ENCODE assay signal across 15 cellular contexts in genomic region chr7:65441010-65441409, GRCh38.
A peak's percentile ranks its signal among the peaks of the same experiment; 100 is the strongest.
DNase-seq lines count a peak whose midpoint lies in the region; ATAC-seq and TF ChIP-seq lines count a peak whose summit lies in the region.
"Had no signal": no experiment of that assay in that cellular context is flagged by ENCODE, and none has a peak within 500 bp of the region (broad histone marks: within the 10 kb centered on the region; RNA-seq: fewer than 3 reads in every experiment).

No MANE protein-coding gene starts in this region.

- H2BK12ac ChIP-seq in mesenchymal stem cell (ENCODE audit: low read length in 2 of 2): no peak overlapping the region

- H3K9ac ChIP-seq in mesenchymal stem cell (ENCODE audit: low read length): peak overlapping the region; percentile 7

- DNase-seq in EH (ENCODE audit: low read depth): peak; percentile 86
- DNase-seq in NCI-H146 (lab: John Stamatoyannopoulos, UW): peak; percentile 51
- DNase-seq in cardiac fibroblast (ENCODE audit: low read depth in 2 of 2): peak; percentile 36 to 82
- DNase-seq in mesenchymal stem cell: peak; percentile 1
- DNase-seq in HUDEP-2 (lab: John Stamatoyannopoulos, UW; ENCODE audit: unreplicated experiment in 76 of 76): no peak
- no peak for DNase-seq in activated CD4-positive, alpha-beta T cell treated with anti-CD3 and anti-CD28 coated beads, Interleukin-2, amount 50 U/mL, for 1 hour
- DNase-seq: activated CD8-positive, alpha-beta T cell treated with anti-CD3 and anti-CD28 coated beads, Interleukin-2, amount 10 ng/mL, durations not matched to agents 7 days and 5 days; CD8-positive, alpha-beta memory T cell; cortex of kidney; left ventricle myocardium inferior; substantia nigra had no signal

- no peak overlapping the region for H3K4me2 ChIP-seq in mesenchymal stem cell (ENCODE audit: low read length, poor library complexity, severe bottlenecking)

- TF ChIP-seq CTCF in cardiac fibroblast (IDR thresholded peaks at IDR 0.05; ENCODE audit: low read depth, low read length): no peak

- no peak for ATAC-seq in HG03469 (IDR thresholded peaks at IDR 0.05; ENCODE audit: unreplicated experiment)
- no peak for ATAC-seq in HG03097 (IDR thresholded peaks at IDR 0.05; ENCODE audit: low FRiP score, unreplicated experiment)
- ATAC-seq: activated CD8-positive, alpha-beta T cell treated with anti-CD3 and anti-CD28 coated beads, Interleukin-2, amount 10 ng/mL, durations not matched to agents 7 days and 5 days; natural killer cell treated with Interleukin-12 subunit alpha and Interleukin-12 subunit beta and Interleukin-15 and Interleukin-18, amount 100 ng/mL, for 72 hours; Right ventricle myocardium inferior had no signal

- H3K36me3 ChIP-seq in mesenchymal stem cell (ENCODE audit: control insufficient read depth in 1 of 2, insufficient read depth in 2 of 2, low read depth in 1 of 2, low read length in 2 of 2): no peaks in the 10 kb centered on the region
- H3K36me3 ChIP-seq: left ventricle myocardium inferior had no signal

- H2BK120ac ChIP-seq in mesenchymal stem cell (ENCODE audit: low read depth, low read length): no peak overlapping the region

- H4K8ac ChIP-seq in mesenchymal stem cell (ENCODE audit: low read length): no peak overlapping the region

- no peak overlapping the region for H4K91ac ChIP-seq in mesenchymal stem cell (ENCODE audit: low read length)

- no peaks in the 10 kb centered on the region for H3K27me3 ChIP-seq in mesenchymal stem cell (ENCODE audit: control insufficient read depth in 1 of 2, insufficient read depth in 1 of 2, low read length in 2 of 2)

- H3K18ac ChIP-seq in mesenchymal stem cell (ENCODE audit: low read depth in 1 of 2, low read length in 2 of 2): no peak overlapping the region

- no peaks in the 10 kb centered on the region for H3K9me3 ChIP-seq in mesenchymal stem cell (ENCODE audit: control insufficient read depth, low read length)
- H3K9me3 ChIP-seq: left ventricle myocardium inferior had no signal

- no peak overlapping the region for H3K27ac ChIP-seq in mesenchymal stem cell (ENCODE audit: low read length, poor library complexity, severe bottlenecking)
- H3K27ac ChIP-seq: left ventricle myocardium inferior had no signal

- no peak overlapping the region for H3K4ac ChIP-seq in mesenchymal stem cell (ENCODE audit: low read depth in 1 of 2, low read length in 2 of 2)

- no peak overlapping the region for H3K4me3 ChIP-seq in cardiac fibroblast (replicated peaks in 1 of 2; ENCODE audit: low read depth in 2 of 2, low read length in 2 of 2)
- H3K4me3 ChIP-seq in mesenchymal stem cell (ENCODE audit: insufficient read depth in 1 of 2, low read depth in 1 of 2, low read length in 2 of 2): no peak overlapping the region
- H3K4me3 ChIP-seq: left ventricle myocardium inferior had no signal

- no peak overlapping the region for H3K14ac ChIP-seq in mesenchymal stem cell (ENCODE audit: low read length in 2 of 2)

- no peak overlapping the region for H2BK15ac ChIP-seq in mesenchymal stem cell (ENCODE audit: low read depth, poor library complexity, severe bottlenecking)

- no peak overlapping the region for H2AFZ ChIP-seq in mesenchymal stem cell (ENCODE audit: low read depth, low read length)

- H2BK5ac ChIP-seq in mesenchymal stem cell (ENCODE audit: low read depth, low read length, poor library complexity, severe bottlenecking): no peak overlapping the region

- H3K4me1 ChIP-seq in mesenchymal stem cell (ENCODE audit: control insufficient read depth, insufficient read depth, low read depth, low read length): peaks cover 1% of the 10 kb centered on the region
- H3K4me1 ChIP-seq: left ventricle myocardium inferior had no signal

- H3K23ac ChIP-seq in mesenchymal stem cell (ENCODE audit: low read length in 2 of 2): no peak overlapping the region

- no peak overlapping the region for H2AK5ac ChIP-seq in mesenchymal stem cell (ENCODE audit: low read length, severe bottlenecking)

- H3K79me1 ChIP-seq in mesenchymal stem cell (replicated peaks; ENCODE audit: low read length, poor library complexity, severe bottlenecking): no peaks in the 10 kb centered on the region

Comparison
In these comparisons a context has a peak if more than half of its experiments do, and no peak if none do; other contexts are left out.
1. DNase-seq: peak in EH (single experiment), NCI-H146 (single experiment), cardiac fibroblast (2 of 2) and mesenchymal stem cell (single experiment); none in HUDEP-2 (0 of 76) and activated CD4-positive, alpha-beta T cell treated with anti-CD3 and anti-CD28 coated beads, Interleukin-2, amount 50 U/mL, for 1 hour (single experiment).